Comparison of ENCODE assay signal across 1 cellular context in the genomic region with DNA sequence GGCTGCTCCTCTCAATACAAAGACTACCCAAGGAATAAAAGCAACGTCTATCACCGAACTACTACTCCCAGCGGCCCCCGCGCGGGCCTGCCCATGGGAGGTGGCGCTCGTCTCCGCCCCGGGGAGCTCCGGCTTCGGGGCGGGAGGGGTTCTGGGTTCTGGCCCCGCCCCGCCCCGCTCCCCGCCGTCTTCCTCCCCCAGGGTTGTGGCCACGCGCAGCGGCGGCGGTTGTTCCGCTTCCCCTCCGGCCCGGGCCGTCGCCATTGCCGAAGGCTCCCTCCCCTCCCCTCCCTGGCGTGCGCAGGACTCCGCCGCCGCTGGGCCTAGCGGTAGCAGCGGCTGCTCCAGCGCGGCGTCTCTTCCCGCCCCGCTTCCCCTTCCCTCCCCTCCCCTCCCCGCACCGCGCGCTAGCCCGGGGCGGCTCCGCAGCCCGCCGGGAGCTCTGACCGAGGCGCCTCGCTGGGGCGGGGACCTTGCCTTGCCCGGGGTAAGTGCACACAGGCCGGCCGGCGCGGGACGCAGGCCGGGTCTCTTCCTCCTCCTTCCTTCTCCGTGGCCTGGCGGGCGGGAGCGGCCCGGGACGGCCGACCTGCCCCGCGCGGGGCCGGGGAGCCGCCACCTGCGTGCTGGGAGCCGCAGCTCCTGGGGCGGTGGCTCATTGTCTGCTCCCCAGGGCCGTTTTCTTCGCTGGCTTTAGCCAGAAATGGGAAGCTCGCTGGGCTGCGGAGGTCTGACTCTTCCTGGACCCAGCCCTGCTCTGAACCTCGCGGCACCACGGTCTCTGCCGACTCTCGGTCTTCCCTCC.
TF ChIP-seq lines count a peak whose summit lies in the region.

TSS of gene PAK2 (plus strand) at position 187 of the 805 bp plus-strand sequence. CDS start 42,790 bp downstream, outside the sequence.

TF ChIP-seq in WTC11, 78 proteins besides CTCF, POLR2A, EP300 and RAD21 (continued from another document and continues in another):
- TF ChIP-seq, protein P1, sequence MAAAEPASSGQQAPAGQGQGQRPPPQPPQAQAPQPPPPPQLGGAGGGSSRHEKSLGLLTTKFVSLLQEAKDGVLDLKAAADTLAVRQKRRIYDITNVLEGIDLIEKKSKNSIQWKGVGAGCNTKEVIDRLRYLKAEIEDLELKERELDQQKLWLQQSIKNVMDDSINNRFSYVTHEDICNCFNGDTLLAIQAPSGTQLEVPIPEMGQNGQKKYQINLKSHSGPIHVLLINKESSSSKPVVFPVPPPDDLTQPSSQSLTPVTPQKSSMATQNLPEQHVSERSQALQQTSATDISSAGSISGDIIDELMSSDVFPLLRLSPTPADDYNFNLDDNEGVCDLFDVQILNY (CRISPR knock-in tag; IDR thresholded peaks at IDR 0.05): peak; percentile 72; the same call in 1 of the 2 replicates
- TF ChIP-seq, protein P2, sequence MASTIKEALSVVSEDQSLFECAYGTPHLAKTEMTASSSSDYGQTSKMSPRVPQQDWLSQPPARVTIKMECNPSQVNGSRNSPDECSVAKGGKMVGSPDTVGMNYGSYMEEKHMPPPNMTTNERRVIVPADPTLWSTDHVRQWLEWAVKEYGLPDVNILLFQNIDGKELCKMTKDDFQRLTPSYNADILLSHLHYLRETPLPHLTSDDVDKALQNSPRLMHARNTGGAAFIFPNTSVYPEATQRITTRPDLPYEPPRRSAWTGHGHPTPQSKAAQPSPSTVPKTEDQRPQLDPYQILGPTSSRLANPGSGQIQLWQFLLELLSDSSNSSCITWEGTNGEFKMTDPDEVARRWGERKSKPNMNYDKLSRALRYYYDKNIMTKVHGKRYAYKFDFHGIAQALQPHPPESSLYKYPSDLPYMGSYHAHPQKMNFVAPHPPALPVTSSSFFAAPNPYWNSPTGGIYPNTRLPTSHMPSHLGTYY (CRISPR knock-in tag; IDR thresholded peaks at IDR 0.05): no peak
- TF ChIP-seq GABPB1 (CRISPR knock-in tag; IDR thresholded peaks at IDR 0.05): no peak
- no peak for TF ChIP-seq ZMAT4 (CRISPR knock-in tag; IDR thresholded peaks at IDR 0.05)
- no peak for TF ChIP-seq SMAD3 (CRISPR knock-in tag; IDR thresholded peaks at IDR 0.05; ENCODE audit: borderline replicate concordance)
- TF ChIP-seq ZNF423 (CRISPR knock-in tag; IDR thresholded peaks at IDR 0.05): no peak
- no peak for TF ChIP-seq TEAD4 (CRISPR knock-in tag; IDR thresholded peaks at IDR 0.05)
- no peak for TF ChIP-seq NR3C1 (CRISPR knock-in tag; conservative IDR thresholded peaks at IDR 0.05; ENCODE audit: low read depth)
- TF ChIP-seq ZNF396 (CRISPR knock-in tag; IDR thresholded peaks at IDR 0.05; ENCODE audit: borderline replicate concordance): no peak
- peak; percentile 50; the same call in 1 of the 2 replicates for TF ChIP-seq USF1 (CRISPR knock-in tag; IDR thresholded peaks at IDR 0.05)
- TF ChIP-seq ZNF138 (CRISPR knock-in tag; conservative IDR thresholded peaks at IDR 0.05): no peak
- TF ChIP-seq HMGA2 (CRISPR knock-in tag; IDR thresholded peaks at IDR 0.05): no peak
- TF ChIP-seq CREM (CRISPR knock-in tag; IDR thresholded peaks at IDR 0.05): peak; percentile 61; the same call in 1 of the 2 replicates
- no peak for TF ChIP-seq IRF1 (CRISPR knock-in tag; IDR thresholded peaks at IDR 0.05)
- no peak for TF ChIP-seq TCF7 (CRISPR knock-in tag; IDR thresholded peaks at IDR 0.05; ENCODE audit: low read depth)
- TF ChIP-seq TEAD1 (CRISPR knock-in tag; IDR thresholded peaks at IDR 0.05): peak; percentile 78; the same call in 1 of the 2 replicates
- TF ChIP-seq, protein P3, sequence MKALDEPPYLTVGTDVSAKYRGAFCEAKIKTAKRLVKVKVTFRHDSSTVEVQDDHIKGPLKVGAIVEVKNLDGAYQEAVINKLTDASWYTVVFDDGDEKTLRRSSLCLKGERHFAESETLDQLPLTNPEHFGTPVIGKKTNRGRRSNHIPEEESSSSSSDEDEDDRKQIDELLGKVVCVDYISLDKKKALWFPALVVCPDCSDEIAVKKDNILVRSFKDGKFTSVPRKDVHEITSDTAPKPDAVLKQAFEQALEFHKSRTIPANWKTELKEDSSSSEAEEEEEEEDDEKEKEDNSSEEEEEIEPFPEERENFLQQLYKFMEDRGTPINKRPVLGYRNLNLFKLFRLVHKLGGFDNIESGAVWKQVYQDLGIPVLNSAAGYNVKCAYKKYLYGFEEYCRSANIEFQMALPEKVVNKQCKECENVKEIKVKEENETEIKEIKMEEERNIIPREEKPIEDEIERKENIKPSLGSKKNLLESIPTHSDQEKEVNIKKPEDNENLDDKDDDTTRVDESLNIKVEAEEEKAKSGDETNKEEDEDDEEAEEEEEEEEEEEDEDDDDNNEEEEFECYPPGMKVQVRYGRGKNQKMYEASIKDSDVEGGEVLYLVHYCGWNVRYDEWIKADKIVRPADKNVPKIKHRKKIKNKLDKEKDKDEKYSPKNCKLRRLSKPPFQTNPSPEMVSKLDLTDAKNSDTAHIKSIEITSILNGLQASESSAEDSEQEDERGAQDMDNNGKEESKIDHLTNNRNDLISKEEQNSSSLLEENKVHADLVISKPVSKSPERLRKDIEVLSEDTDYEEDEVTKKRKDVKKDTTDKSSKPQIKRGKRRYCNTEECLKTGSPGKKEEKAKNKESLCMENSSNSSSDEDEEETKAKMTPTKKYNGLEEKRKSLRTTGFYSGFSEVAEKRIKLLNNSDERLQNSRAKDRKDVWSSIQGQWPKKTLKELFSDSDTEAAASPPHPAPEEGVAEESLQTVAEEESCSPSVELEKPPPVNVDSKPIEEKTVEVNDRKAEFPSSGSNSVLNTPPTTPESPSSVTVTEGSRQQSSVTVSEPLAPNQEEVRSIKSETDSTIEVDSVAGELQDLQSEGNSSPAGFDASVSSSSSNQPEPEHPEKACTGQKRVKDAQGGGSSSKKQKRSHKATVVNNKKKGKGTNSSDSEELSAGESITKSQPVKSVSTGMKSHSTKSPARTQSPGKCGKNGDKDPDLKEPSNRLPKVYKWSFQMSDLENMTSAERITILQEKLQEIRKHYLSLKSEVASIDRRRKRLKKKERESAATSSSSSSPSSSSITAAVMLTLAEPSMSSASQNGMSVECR (CRISPR knock-in tag; IDR thresholded peaks at IDR 0.05; ENCODE audit: borderline replicate concordance): no peak; the same call in 1 of the 2 replicates
- peak; percentile 82 for TF ChIP-seq FOXP1 (CRISPR knock-in tag; IDR thresholded peaks at IDR 0.05; ENCODE audit: borderline replicate concordance)
- TF ChIP-seq ZNF121 (CRISPR knock-in tag; IDR thresholded peaks at IDR 0.05): no peak
- TF ChIP-seq ATF6 (CRISPR knock-in tag; IDR thresholded peaks at IDR 0.05): no peak
- TF ChIP-seq, protein P4, sequence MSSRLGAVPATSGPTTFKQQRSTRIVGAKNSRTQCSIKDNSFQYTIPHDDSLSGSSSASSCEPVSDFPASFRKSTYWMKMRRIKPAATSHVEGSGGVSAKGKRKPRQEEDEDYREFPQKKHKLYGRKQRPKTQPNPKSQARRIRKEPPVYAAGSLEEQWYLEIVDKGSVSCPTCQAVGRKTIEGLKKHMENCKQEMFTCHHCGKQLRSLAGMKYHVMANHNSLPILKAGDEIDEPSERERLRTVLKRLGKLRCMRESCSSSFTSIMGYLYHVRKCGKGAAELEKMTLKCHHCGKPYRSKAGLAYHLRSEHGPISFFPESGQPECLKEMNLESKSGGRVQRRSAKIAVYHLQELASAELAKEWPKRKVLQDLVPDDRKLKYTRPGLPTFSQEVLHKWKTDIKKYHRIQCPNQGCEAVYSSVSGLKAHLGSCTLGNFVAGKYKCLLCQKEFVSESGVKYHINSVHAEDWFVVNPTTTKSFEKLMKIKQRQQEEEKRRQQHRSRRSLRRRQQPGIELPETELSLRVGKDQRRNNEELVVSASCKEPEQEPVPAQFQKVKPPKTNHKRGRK (CRISPR knock-in tag; IDR thresholded peaks at IDR 0.05; ENCODE audit: borderline replicate concordance): no peak
- TF ChIP-seq, protein P5, sequence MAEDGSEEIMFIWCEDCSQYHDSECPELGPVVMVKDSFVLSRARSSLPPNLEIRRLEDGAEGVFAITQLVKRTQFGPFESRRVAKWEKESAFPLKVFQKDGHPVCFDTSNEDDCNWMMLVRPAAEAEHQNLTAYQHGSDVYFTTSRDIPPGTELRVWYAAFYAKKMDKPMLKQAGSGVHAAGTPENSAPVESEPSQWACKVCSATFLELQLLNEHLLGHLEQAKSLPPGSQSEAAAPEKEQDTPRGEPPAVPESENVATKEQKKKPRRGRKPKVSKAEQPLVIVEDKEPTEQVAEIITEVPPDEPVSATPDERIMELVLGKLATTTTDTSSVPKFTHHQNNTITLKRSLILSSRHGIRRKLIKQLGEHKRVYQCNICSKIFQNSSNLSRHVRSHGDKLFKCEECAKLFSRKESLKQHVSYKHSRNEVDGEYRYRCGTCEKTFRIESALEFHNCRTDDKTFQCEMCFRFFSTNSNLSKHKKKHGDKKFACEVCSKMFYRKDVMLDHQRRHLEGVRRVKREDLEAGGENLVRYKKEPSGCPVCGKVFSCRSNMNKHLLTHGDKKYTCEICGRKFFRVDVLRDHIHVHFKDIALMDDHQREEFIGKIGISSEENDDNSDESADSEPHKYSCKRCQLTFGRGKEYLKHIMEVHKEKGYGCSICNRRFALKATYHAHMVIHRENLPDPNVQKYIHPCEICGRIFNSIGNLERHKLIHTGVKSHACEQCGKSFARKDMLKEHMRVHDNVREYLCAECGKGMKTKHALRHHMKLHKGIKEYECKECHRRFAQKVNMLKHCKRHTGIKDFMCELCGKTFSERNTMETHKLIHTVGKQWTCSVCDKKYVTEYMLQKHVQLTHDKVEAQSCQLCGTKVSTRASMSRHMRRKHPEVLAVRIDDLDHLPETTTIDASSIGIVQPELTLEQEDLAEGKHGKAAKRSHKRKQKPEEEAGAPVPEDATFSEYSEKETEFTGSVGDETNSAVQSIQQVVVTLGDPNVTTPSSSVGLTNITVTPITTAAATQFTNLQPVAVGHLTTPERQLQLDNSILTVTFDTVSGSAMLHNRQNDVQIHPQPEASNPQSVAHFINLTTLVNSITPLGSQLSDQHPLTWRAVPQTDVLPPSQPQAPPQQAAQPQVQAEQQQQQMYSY (CRISPR knock-in tag; IDR thresholded peaks at IDR 0.05): no peak
- no peak for TF ChIP-seq NFATC4 (CRISPR knock-in tag; IDR thresholded peaks at IDR 0.05)
- no peak for TF ChIP-seq ZBTB21 (CRISPR knock-in tag; IDR thresholded peaks at IDR 0.05; ENCODE audit: borderline replicate concordance)
- peak; percentile 65 for TF ChIP-seq ETV6 (CRISPR knock-in tag; IDR thresholded peaks at IDR 0.05)
- TF ChIP-seq, protein P6, sequence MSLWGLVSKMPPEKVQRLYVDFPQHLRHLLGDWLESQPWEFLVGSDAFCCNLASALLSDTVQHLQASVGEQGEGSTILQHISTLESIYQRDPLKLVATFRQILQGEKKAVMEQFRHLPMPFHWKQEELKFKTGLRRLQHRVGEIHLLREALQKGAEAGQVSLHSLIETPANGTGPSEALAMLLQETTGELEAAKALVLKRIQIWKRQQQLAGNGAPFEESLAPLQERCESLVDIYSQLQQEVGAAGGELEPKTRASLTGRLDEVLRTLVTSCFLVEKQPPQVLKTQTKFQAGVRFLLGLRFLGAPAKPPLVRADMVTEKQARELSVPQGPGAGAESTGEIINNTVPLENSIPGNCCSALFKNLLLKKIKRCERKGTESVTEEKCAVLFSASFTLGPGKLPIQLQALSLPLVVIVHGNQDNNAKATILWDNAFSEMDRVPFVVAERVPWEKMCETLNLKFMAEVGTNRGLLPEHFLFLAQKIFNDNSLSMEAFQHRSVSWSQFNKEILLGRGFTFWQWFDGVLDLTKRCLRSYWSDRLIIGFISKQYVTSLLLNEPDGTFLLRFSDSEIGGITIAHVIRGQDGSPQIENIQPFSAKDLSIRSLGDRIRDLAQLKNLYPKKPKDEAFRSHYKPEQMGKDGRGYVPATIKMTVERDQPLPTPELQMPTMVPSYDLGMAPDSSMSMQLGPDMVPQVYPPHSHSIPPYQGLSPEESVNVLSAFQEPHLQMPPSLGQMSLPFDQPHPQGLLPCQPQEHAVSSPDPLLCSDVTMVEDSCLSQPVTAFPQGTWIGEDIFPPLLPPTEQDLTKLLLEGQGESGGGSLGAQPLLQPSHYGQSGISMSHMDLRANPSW (CRISPR knock-in tag; conservative IDR thresholded peaks at IDR 0.05; ENCODE audit: low read depth): no peak
- no peak for TF ChIP-seq KAT7 (CRISPR knock-in tag; IDR thresholded peaks at IDR 0.05; ENCODE audit: borderline replicate concordance)
- no peak for TF ChIP-seq JUN (CRISPR knock-in tag; IDR thresholded peaks at IDR 0.05)
